ENCODE assay signal across 20 cellular contexts in the genomic region with DNA sequence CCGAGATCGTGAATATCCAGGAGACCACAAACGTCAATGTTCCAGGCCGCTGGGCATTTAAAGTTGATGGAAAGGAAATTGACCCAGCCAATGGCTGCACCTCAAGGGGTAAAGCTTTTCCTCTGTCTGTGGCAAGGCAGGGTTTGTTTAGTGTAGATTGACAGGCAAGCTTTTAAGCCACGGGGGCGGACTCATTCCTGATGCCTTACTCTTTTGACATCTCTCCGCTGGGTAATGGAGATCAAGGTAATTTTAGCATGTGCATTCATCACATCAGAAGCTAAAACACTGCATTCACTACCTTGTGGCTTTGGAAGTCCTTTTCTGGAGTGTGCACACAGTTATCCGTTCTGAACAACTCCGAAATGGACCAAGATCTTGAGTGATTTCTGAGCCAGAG.
"Had no signal": no experiment of that assay in that cellular context is flagged by ENCODE, and none has a peak within 500 bp of the region (broad histone marks: within the 10 kb centered on the region; RNA-seq: fewer than 3 reads in every experiment).

No MANE protein-coding gene starts in this region.

- H3K36me3 ChIP-seq: gastroesophageal sphincter, left ventricle myocardium inferior, lower lobe of right lung, suprapubic skin, thyroid gland had no signal

- H3K4me3 ChIP-seq: coronary artery, gastroesophageal sphincter, hepatocyte, left ventricle myocardium inferior, lower lobe of right lung, smooth muscle cell, suprapubic skin, thyroid gland had no signal

- H3K9me3 ChIP-seq: gastroesophageal sphincter, left ventricle myocardium inferior, lower lobe of right lung, suprapubic skin, thyroid gland had no signal

- DNase-seq: effector CD8-positive, alpha-beta T cell; glutamatergic neuron; kidney; left cardiac atrium; left ventricle myocardium inferior; lower lobe of right lung; posterior cingulate gyrus; right cardiac atrium; stimulated activated CD4-positive, alpha-beta T cell treated with anti-CD3 and anti-CD28 coated beads, Interleukin-2, amount 100 ng/mL, for 48 hours; stimulated activated naive CD8-positive, alpha-beta T cell treated with anti-CD3 and anti-CD28 coated beads, Interleukin-15, Interleukin-2, amounts not matched to agents 100 U/mL and 50 U/mL, for 24 hours; thyroid gland had no signal

- H3K27ac ChIP-seq: coronary artery, gastroesophageal sphincter, hepatocyte, left ventricle myocardium inferior, lower lobe of right lung, suprapubic skin, thyroid gland had no signal

- H3K27ac Mint-ChIP-seq: memory B cell, mesothelial cell of epicardium, nephron, type B pancreatic cell had no signal

- H3K4me1 ChIP-seq: gastroesophageal sphincter, suprapubic skin, thyroid gland had no signal

- H3K79me2 ChIP-seq: hepatocyte had no signal

- H3K36me3 Mint-ChIP-seq: memory B cell, mesothelial cell of epicardium, type B pancreatic cell had no signal

- ATAC-seq: gastroesophageal sphincter; stimulated activated naive CD8-positive, alpha-beta T cell treated with anti-CD3 and anti-CD28 coated beads, Interleukin-15, Interleukin-2, amounts not matched to agents 100 U/mL and 50 U/mL, for 24 hours had no signal

- H3K4me2 ChIP-seq: hepatocyte, smooth muscle cell had no signal

- H3K4me3 Mint-ChIP-seq: memory B cell, mesothelial cell of epicardium, nephron, type B pancreatic cell had no signal

- H3K27me3 ChIP-seq: suprapubic skin, thyroid gland had no signal

- H3K4me1 Mint-ChIP-seq: memory B cell had no signal

- H2AFZ ChIP-seq: hepatocyte had no signal

- H3K9me3 Mint-ChIP-seq: memory B cell, mesothelial cell of epicardium, nephron, type B pancreatic cell had no signal
